8 cellular contexts compared by ENCODE assay signal in the genomic region with DNA sequence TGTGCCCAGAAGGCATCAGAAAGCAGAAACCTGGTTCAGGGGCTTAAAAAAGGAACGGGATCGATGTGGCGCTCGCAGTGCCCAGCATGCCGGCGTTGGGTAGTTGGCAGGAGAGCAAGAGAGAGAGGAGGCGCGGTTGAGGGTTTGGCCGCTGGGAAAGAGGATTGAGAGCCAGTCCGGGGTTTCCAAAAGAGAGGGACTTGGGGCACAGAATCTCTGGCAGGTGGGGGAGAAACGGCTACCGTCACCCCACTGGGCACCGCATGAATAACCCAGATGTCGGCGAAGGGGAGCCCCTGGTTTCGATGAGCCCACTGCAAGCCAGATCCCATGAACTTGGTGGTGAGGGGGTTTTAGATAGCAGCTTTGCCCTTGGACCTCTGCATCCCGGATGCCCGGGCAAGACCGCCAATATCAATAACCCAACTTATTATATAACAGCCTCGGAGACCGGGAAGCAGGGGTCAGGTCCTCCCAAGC.
DNase-seq lines count a peak whose midpoint lies in the region; ATAC-seq lines count a peak whose summit lies in the region.

No MANE protein-coding gene starts in this region.

- WGBS in right cardiac atrium: 11% methylated on average over 21 of the region's 21 CpGs

- H2AFZ ChIP-seq in ACC112 (ENCODE audit: low read length, unreplicated experiment): peak overlapping the region; percentile 85

- no peaks in the 10 kb centered on the region for H3K27me3 Mint-ChIP-seq in activated T-helper 17 cell treated with anti-CD3 and anti-CD28 coated beads, Interleukin-2, amount 50 U/mL, for 72 hours

- no peaks in the 10 kb centered on the region for H3K9me3 ChIP-seq in right cardiac atrium (ENCODE audit: control insufficient read depth, low read length)

- H3K27me3 ChIP-seq in ACC112 (ENCODE audit: insufficient read depth, low read length) (no peaks in the 10 kb centered on the region), right cardiac atrium (ENCODE audit: control insufficient read depth, insufficient read depth) (no peaks in the 10 kb centered on the region)

- H3K4me3 ChIP-seq in ACC112 (ENCODE audit: low read depth, low read length): peak overlapping the region; percentile 82
- H3K4me3 ChIP-seq in right cardiac atrium (ENCODE audit: low read length): peak overlapping the region; percentile 20
- H3K4me3 ChIP-seq in skeletal muscle cell (ENCODE audit: low read depth, low read length): peak overlapping the region; percentile 30

- peak in 2 of 3 donors; percentile 72 to 78 for DNase-seq in right cardiac atrium
- no peak for DNase-seq in skeletal muscle cell (ENCODE audit: low read depth)
- DNase-seq in UCSD-AML1 (lab: John Stamatoyannopoulos, UW; ENCODE audit: unreplicated experiment): no peak
- no peak for DNase-seq in stimulated activated CD4-positive, alpha-beta T cell treated with anti-CD3 and anti-CD28 coated beads, Interleukin-15, amount 100 ng/mL, for 24 hours
- DNase-seq in NCI-H1930 (lab: John Stamatoyannopoulos, UW): no peak

- H3K4me3 Mint-ChIP-seq in activated T-helper 17 cell treated with anti-CD3 and anti-CD28 coated beads, Interleukin-2, amount 50 U/mL, for 72 hours: peak overlapping the region; percentile 71

- H3K4me1 ChIP-seq in ACC112 (ENCODE audit: control insufficient read depth, insufficient read depth, low read length, unreplicated experiment): peaks cover 4% of the 10 kb centered on the region
- H3K4me1 ChIP-seq in right cardiac atrium (ENCODE audit: control insufficient read depth, insufficient read depth, low read length): peaks cover 2% of the 10 kb centered on the region

- intact Hi-C loops in right cardiac atrium (cut with DNase I): loop anchor here (1.0 to 10.0 kb wide), 9 partner anchors 79 to 415 kb away; a partner anchor contains a TSS

- H3K27ac ChIP-seq in ACC112 (ENCODE audit: low read depth, low read length) (no peak overlapping the region), right cardiac atrium (ENCODE audit: low read length) (peak overlapping the region; percentile 37)

- peak overlapping the region; percentile 61 for H3K27ac Mint-ChIP-seq in activated T-helper 17 cell treated with anti-CD3 and anti-CD28 coated beads, Interleukin-2, amount 50 U/mL, for 72 hours

- no peaks in the 10 kb centered on the region for H3K79me2 ChIP-seq in ACC112 (ENCODE audit: control insufficient read depth, insufficient read depth, low read length, unreplicated experiment)

- no peaks in the 10 kb centered on the region for H3K36me3 ChIP-seq in ACC112 (ENCODE audit: insufficient read depth, low read length)

- ATAC-seq in GM21515 (IDR thresholded peaks at IDR 0.05; ENCODE audit: unreplicated experiment) (peak; percentile 6), right cardiac atrium (peak; percentile 6 to 15)
- ATAC-seq in activated T-helper 17 cell treated with anti-CD3 and anti-CD28 coated beads, Interleukin-2, amount 50 U/mL, for 72 hours (replicated peaks): no peak

- H3K9me3 Mint-ChIP-seq in activated T-helper 17 cell treated with anti-CD3 and anti-CD28 coated beads, Interleukin-2, amount 50 U/mL, for 72 hours: no peaks in the 10 kb centered on the region

- peaks cover 16% of the 10 kb centered on the region for H3K4me1 Mint-ChIP-seq in activated T-helper 17 cell treated with anti-CD3 and anti-CD28 coated beads, Interleukin-2, amount 50 U/mL, for 72 hours

- no peaks in the 10 kb centered on the region for H3K36me3 Mint-ChIP-seq in activated T-helper 17 cell treated with anti-CD3 and anti-CD28 coated beads, Interleukin-2, amount 50 U/mL, for 72 hours (ENCODE audit: low read depth)

Comparison
In these comparisons a context has a peak if more than half of its experiments do, and no peak if none do; other contexts are left out.
1. H3K4me3 ChIP-seq: peak in every context shown above with its lines; median percentile 82 in ACC112; 30 in skeletal muscle cell; 20 in right cardiac atrium.
2. DNase-seq: peak in right cardiac atrium (2 of 3); none in skeletal muscle cell (single experiment), UCSD-AML1 (single experiment), stimulated activated CD4-positive, alpha-beta T cell treated with anti-CD3 and anti-CD28 coated beads, Interleukin-15, amount 100 ng/mL, for 24 hours (single experiment) and NCI-H1930 (0 of 2).